In the genomic region with DNA sequence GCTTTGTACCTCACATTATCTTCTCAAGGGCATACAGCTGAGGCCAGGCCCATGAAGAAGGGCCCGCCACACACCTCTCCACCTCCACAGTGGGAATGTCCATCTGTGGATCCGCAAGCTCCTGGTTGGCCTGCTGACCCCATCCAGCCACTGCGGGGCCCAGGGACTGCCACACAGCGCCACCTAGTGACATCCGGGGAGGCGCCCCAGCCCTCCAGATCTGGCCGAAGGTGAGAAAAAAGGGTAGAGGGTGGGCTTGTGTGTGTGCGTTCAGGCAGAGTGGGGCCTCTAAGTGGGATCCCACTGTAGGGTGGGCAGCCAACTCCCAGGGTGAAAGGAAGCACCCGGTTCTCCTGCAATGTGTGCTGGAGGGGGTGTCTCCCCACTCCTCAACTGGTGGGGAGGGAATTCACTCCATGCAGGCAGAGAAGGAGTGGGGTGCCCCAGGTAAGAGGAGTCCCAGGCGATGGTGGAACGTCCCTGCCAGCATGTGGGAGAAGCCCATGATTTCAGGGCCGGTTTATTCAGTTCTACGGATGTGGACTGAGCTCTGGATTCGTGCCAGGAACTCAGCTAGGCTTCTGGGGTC, we compare ENCODE assay signal across 8 cellular contexts.
A peak's percentile ranks its signal among the peaks of the same experiment; 100 is the strongest.
DNase-seq lines count a peak whose midpoint lies in the region; ATAC-seq and TF ChIP-seq lines count a peak whose summit lies in the region.

No MANE protein-coding gene starts in this region.

- H3K4me3 ChIP-seq in hepatocyte: no peak overlapping the region

- H3K36me3 ChIP-seq in hepatocyte (replicated peaks; ENCODE audit: insufficient read depth, low read depth): no peaks in the 10 kb centered on the region

- peak; percentile 41 for ATAC-seq in HG03558 (IDR thresholded peaks at IDR 0.05; ENCODE audit: extremely low read depth, unreplicated experiment)

- peaks cover 20% of the 10 kb centered on the region for H3K4me1 ChIP-seq in hepatocyte (ENCODE audit: insufficient read depth)

- no peak overlapping the region for H3K4me2 ChIP-seq in hepatocyte

- peak; percentile 66 for TF ChIP-seq CTCF in 22Rv1 (IDR thresholded peaks at IDR 0.05)
- peak; percentile 86 for TF ChIP-seq CTCF in GM12874 (IDR thresholded peaks at IDR 0.05; ENCODE audit: insufficient read depth, low read depth, low read length)
- peak; percentile 64 for TF ChIP-seq CTCF in hepatocyte (IDR thresholded peaks at IDR 0.05; ENCODE audit: poor library complexity)

- no peaks in the 10 kb centered on the region for H3K9me2 ChIP-seq in hepatocyte (replicated peaks; ENCODE audit: insufficient read depth)

- DNase-seq in activated T-cell treated with anti-CD3 and anti-CD28 coated beads for 4 hours (peak; percentile 12), hepatocyte (ENCODE audit: low spot score) (peak; percentile 51), NCI-H2196 treated with DMSO at 0.1 percent for 48 hours (lab: John Stamatoyannopoulos, UW; ENCODE audit: unreplicated experiment) (no peak), T1000 (lab: John Stamatoyannopoulos, UW) (no peak)
- DNase-seq in stimulated activated CD4-positive, alpha-beta T cell treated with anti-CD3 and anti-CD28 coated beads, Interleukin-1b, Interleukin-23, amount 100 ng/mL, for 24 hours (ENCODE audit: low read depth in 4 of 4, low spot score in 1 of 4): peak in 3 of 4 experiments; percentile 21 to 25 (median 22)

- H3K79me2 ChIP-seq in hepatocyte: no peaks in the 10 kb centered on the region

- no peaks in the 10 kb centered on the region for H3K27me3 ChIP-seq in hepatocyte

- H3K27ac ChIP-seq in 22Rv1 (no peak overlapping the region), hepatocyte (no peak overlapping the region)

- H4K20me1 ChIP-seq in hepatocyte (ENCODE audit: insufficient read depth, poor library complexity, severe bottlenecking): no peaks in the 10 kb centered on the region

- H3K9me3 ChIP-seq in hepatocyte (ENCODE audit: low read depth): no peaks in the 10 kb centered on the region

- H2AFZ ChIP-seq in hepatocyte: no peak overlapping the region

- WGBS in hepatocyte (ENCODE audit: low lambda C conversion rate, missing lambda C conversion rate): 56% methylated on average over 14 of the region's 14 CpGs

Comparison
In these comparisons a context has a peak if more than half of its experiments do, and no peak if none do; other contexts are left out.
1. DNase-seq: peak in activated T-cell treated with anti-CD3 and anti-CD28 coated beads for 4 hours (single experiment), hepatocyte (single experiment) and stimulated activated CD4-positive, alpha-beta T cell treated with anti-CD3 and anti-CD28 coated beads, Interleukin-1b, Interleukin-23, amount 100 ng/mL, for 24 hours (3 of 4); none in NCI-H2196 treated with DMSO at 0.1 percent for 48 hours (single experiment) and T1000 (single experiment).
2. Peak in every context shown above with its lines, with median percentiles within 50 percentile points of each other: CTCF ChIP-seq.